In the genomic region with DNA sequence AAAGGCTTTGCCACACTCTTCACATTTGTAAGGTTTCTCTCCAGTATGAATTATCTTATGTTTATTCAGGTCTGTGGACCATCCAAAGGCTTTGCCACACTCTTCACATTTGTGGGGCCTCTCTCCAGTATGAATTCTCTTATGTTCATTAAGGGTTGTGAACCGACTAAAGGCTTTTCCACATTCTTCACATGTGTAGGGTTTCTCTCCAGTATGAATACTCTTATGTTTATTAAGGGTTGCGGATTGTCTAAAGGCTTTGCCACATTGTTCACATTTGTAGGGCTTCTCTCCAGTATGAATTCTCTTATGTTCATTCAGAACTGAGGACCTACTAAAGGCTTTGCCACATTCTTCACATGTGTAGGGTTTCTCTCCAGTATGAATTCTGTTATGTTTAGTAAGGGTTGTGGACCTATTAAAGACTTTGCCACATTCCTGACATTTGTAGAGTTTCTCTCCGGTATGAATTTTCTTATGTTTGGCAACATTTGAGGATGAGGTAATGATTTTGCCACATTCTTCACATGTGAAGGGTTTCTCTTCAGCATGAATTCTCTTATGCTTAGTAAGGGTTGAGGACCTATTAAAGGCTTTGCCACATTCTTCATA, we compare ENCODE assay signal across 27 cellular contexts. TPM values are rescaled to one million over a fixed set of nuclear protein-coding genes. Genes with fewer than 3 reads are reported as not detected.
"Had no signal": no experiment of that assay in that cellular context is flagged by ENCODE, and none has a peak within 500 bp of the region (broad histone marks: within the 10 kb centered on the region; RNA-seq: fewer than 3 reads in every experiment).

No MANE protein-coding gene starts in this region.

- H3K27ac Mint-ChIP-seq: activated CD4-positive, alpha-beta memory T cell treated with anti-CD3 and anti-CD28 coated beads, Interleukin-2, amount 10 ng/mL, durations not matched to agents 7 days and 5 days; activated naive CD4-positive, alpha-beta T cell treated with anti-CD3 and anti-CD28 coated beads for 36 hours; activated naive CD8-positive, alpha-beta T cell; activated T-helper 17 cell treated with anti-CD3 and anti-CD28 coated beads, Interleukin-2, amount 50 U/mL, for 72 hours; T-helper 17 cell had no signal

- DNase-seq: activated CD4-positive, alpha-beta memory T cell treated with anti-CD3 and anti-CD28 coated beads, Interleukin-2, amount 10 ng/mL, durations not matched to agents 7 days and 5 days; activated CD4-positive, alpha-beta T cell treated with anti-CD3 and anti-CD28 coated beads, Interleukin-2, amount 50 U/mL, for 1 hour; activated CD4-positive, CD25-positive, alpha-beta regulatory T cell; activated gamma-delta T cell; activated naive CD4-positive, alpha-beta T cell treated with anti-CD3 and anti-CD28 coated beads for 36 hours; activated T-cell treated with anti-CD3 and anti-CD28 coated beads for 4 hours; activated T-cell treated with anti-CD3 and anti-CD28 coated beads, Interleukin-2, amount 50 U/mL, for 48 hours; central memory CD4-positive, alpha-beta T cell; Kasumi-1; KBM-7; NCI-H1105 treated with DMSO at 0.1 percent for 48 hours; NCI-H1436 treated with DMSO at 0.1 percent for 48 hours; NCI-H187; NCI-H2081; NCI-H446; NCI-H524; PC-3; SHP77 treated with DMSO at 0.1 percent for 48 hours; T-helper 17 cell; T1000 had no signal

- H3K4me1 Mint-ChIP-seq: activated CD4-positive, alpha-beta memory T cell treated with anti-CD3 and anti-CD28 coated beads, Interleukin-2, amount 10 ng/mL, durations not matched to agents 7 days and 5 days; activated T-helper 17 cell treated with anti-CD3 and anti-CD28 coated beads, Interleukin-2, amount 50 U/mL, for 72 hours; T-helper 17 cell had no signal

- H3K4me3 Mint-ChIP-seq: activated CD4-positive, alpha-beta memory T cell treated with anti-CD3 and anti-CD28 coated beads, Interleukin-2, amount 10 ng/mL, durations not matched to agents 7 days and 5 days; activated naive CD4-positive, alpha-beta T cell treated with anti-CD3 and anti-CD28 coated beads for 36 hours; activated naive CD8-positive, alpha-beta T cell; activated T-helper 17 cell treated with anti-CD3 and anti-CD28 coated beads, Interleukin-2, amount 50 U/mL, for 72 hours; T-helper 17 cell had no signal

- FAIRE-seq: bronchial epithelial cell, RCC 7860, TTC549 had no signal

- H3K27ac ChIP-seq: VCaP had no signal

- H3K27me3 Mint-ChIP-seq: activated CD4-positive, alpha-beta memory T cell treated with anti-CD3 and anti-CD28 coated beads, Interleukin-2, amount 10 ng/mL, durations not matched to agents 7 days and 5 days; activated naive CD8-positive, alpha-beta T cell; activated T-helper 17 cell treated with anti-CD3 and anti-CD28 coated beads, Interleukin-2, amount 50 U/mL, for 72 hours; T-helper 17 cell had no signal

RNA-seq across cellular contexts. Expression of a gene that starts 33.7 kb away (rescaled TPM):
- total RNA-seq: activated CD4-positive, alpha-beta memory T cell treated with anti-CD3 and anti-CD28 coated beads, Interleukin-2, amount 10 ng/mL, durations not matched to agents 7 days and 5 days; activated CD8-positive, alpha-beta memory T cell treated with anti-CD3 and anti-CD28 coated beads for 36 hours; activated naive CD4-positive, alpha-beta T cell treated with anti-CD3 and anti-CD28 coated beads for 36 hours; activated T-helper 17 cell treated with anti-CD3 and anti-CD28 coated beads, Interleukin-2, amount 50 U/mL, for 72 hours; PC-3; T-helper 17 cell had no signal
